ENCODE assay signal across 22 cellular contexts in the genomic region with DNA sequence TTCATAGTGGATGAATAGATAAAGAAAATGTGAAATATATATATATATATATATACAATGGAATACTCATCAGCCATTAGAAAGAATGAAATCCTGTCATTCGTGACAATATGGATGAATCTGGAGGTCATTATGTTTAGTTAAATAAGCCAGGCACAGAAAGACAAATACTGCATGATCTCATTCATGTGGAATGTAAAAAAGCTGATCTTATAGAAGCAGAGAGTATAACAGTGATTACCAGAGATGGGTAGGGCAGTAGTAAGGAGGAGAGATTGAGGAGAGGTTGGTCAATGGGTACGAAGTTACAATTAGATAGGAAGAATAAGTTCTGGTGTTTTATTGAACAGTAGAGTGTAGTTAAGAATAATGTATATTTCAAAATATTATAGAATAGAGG. TPM values are rescaled to one million over a fixed set of nuclear protein-coding genes. Genes with fewer than 3 reads are reported as not detected.
"Had no signal": no experiment of that assay in that cellular context is flagged by ENCODE, and none has a peak within 500 bp of the region (broad histone marks: within the 10 kb centered on the region; RNA-seq: fewer than 3 reads in every experiment).

No MANE protein-coding gene starts in this region.

- H3K27ac ChIP-seq: Peyer's patch, SJSA1, SK-N-MC had no signal

- H3K27me3 ChIP-seq: Peyer's patch, SJSA1 had no signal

- H3K4me3 ChIP-seq: Peyer's patch, SJSA1, SK-N-MC had no signal

- H3K9me3 ChIP-seq: Peyer's patch, SJSA1 had no signal

- H3K36me3 ChIP-seq: Peyer's patch, SJSA1 had no signal

- DNase-seq: KBM-7, MV-4-11, NCI-H1048, NCI-H1105, NCI-H1417, NCI-H1436 treated with DMSO at 0.1 percent for 48 hours, NCI-H1694, NCI-H187 treated with DMSO at 0.1 percent for 48 hours, NCI-H2029 treated with DMSO at 0.1 percent for 48 hours, NCI-H2107, NCI-H2227 treated with DMSO at 0.1 percent for 48 hours, NCI-H524, NCI-H526 treated with DMSO at 0.1 percent for 48 hours, NCI-H774, Peyer's patch, Right ventricle myocardium superior, SIG-M5 had no signal

- H3K4me1 ChIP-seq: Peyer's patch, SJSA1 had no signal

RNA-seq across cellular contexts. Expression of a gene that starts 19.7 kb away (rescaled TPM):
- total RNA-seq: RPMI7951, SJSA1 had no signal

RNA-seq across cellular contexts. Expression of a gene that starts 20.5 kb away (rescaled TPM):
- total RNA-seq: HT-29, LHCN-M2, RPMI7951, SJSA1 had no signal
